7 cellular contexts compared by ENCODE assay signal in genomic region chr4:128646893-128647292, GRCh38.
DNase-seq lines count a peak whose midpoint lies in the region; ATAC-seq, FAIRE-seq and TF ChIP-seq lines count a peak whose summit lies in the region.
"Not testable (repeated sequence)": the region's sequence is repeated elsewhere in the genome, so short reads cannot be mapped to it uniquely, and the experiment has no call there.

No MANE protein-coding gene starts in this region.

- WGBS in GM12878 (ENCODE audit: insufficient coverage, insufficient replicate concordance, low lambda C conversion rate, missing lambda C conversion rate), result 0% methylated on average over 1 of the region's 1 CpG

- H3K79me2 ChIP-seq in GM12878 (ENCODE audit: control insufficient read depth, insufficient read depth, low read length), result not testable (repeated sequence)

- not testable (repeated sequence) for H3K36me3 ChIP-seq in GM12878 (ENCODE audit: control insufficient read depth in 2 of 2, insufficient read depth in 2 of 2, low read length in 1 of 2)

- TF ChIP-seq POLR2A in GM12878 (IDR thresholded peaks at IDR 0.05; ENCODE audit: low read depth, low read length), result not testable (repeated sequence)

- SMC1A ChIA-PET in GM12878 (lab: Charles Lee; ENCODE audit: uncharacterized antibody, unreplicated experiment), result not testable (repeated sequence)

- DNase-seq in GM12878 (ENCODE audit: low read depth, low spot score), result not testable (repeated sequence)

- H3K9me3 ChIP-seq in GM12878 (replicated peaks; ENCODE audit: control insufficient read depth, insufficient read depth, low read length), result not testable (repeated sequence)

- H3K4me1 ChIP-seq in GM12878 (ENCODE audit: control insufficient read depth, insufficient read depth, low read length), result not testable (repeated sequence)

- H3K27me3 ChIP-seq in GM12878 (replicated peaks in 1 of 2; ENCODE audit: control insufficient read depth in 2 of 2, insufficient read depth in 2 of 2, low read length in 1 of 2), result not testable (repeated sequence)

- H3K4me3 ChIP-seq in GM12878, result not testable (repeated sequence)

- TF ChIP-seq EP300 in GM12878 (IDR thresholded peaks at IDR 0.05; ENCODE audit: borderline replicate concordance in 1 of 2, control insufficient read depth in 1 of 2, low read depth in 2 of 2, low read length in 2 of 2), result not testable (repeated sequence)

- TF ChIP-seq CTCF in GM12878 (IDR thresholded peaks at IDR 0.05 in 2 of 3, conservative IDR thresholded peaks at IDR 0.05 in 1 of 3; ENCODE audit: control insufficient read depth in 2 of 3, extremely low read depth in 1 of 3, insufficient read depth in 1 of 3, low read depth in 3 of 3, low read length in 3 of 3), result not testable (repeated sequence)

- in situ Hi-C loops in GM12878 (cut with MboI), result not testable (repeated sequence)

- peak; percentile 61 for ATAC-seq in GM18508 (IDR thresholded peaks at IDR 0.05; ENCODE audit: insufficient read depth, unreplicated experiment)
- ATAC-seq in GM18870 (IDR thresholded peaks at IDR 0.05; ENCODE audit: unreplicated experiment), result peak; percentile 86
- peak; percentile 86 for ATAC-seq in GM19452 (IDR thresholded peaks at IDR 0.05; ENCODE audit: unreplicated experiment)
- ATAC-seq in HG02610 (IDR thresholded peaks at IDR 0.05; ENCODE audit: unreplicated experiment), result peak; percentile 54
- ATAC-seq in HG03135 (IDR thresholded peaks at IDR 0.05; ENCODE audit: unreplicated experiment), result peak; percentile 65
- peak; percentile 61 for ATAC-seq in HG03460 (IDR thresholded peaks at IDR 0.05; ENCODE audit: unreplicated experiment)
- ATAC-seq in GM12878, result peak; percentile 46

- intact Hi-C loops in GM12878 (cut with micrococcal nuclease; ENCODE audit: unreplicated experiment), result not testable (repeated sequence)

- CTCF ChIA-PET in GM12878 (lab: Yijun Ruan, JAX), result not testable (repeated sequence)

- not testable (repeated sequence) for H3K4me2 ChIP-seq in GM12878 (ENCODE audit: control insufficient read depth, insufficient read depth)

- not testable (repeated sequence) for H3K27ac ChIP-seq in GM12878 (ENCODE audit: control insufficient read depth, insufficient read depth)

- TF ChIP-seq RAD21 in GM12878 (IDR thresholded peaks at IDR 0.05; ENCODE audit: insufficient read depth, low read depth, low read length), result not testable (repeated sequence)

- RAD21 ChIA-PET in GM12878 (lab: Charles Lee; ENCODE audit: unreplicated experiment), result not testable (repeated sequence)

- not testable (repeated sequence) for H4K20me1 ChIP-seq in GM12878 (ENCODE audit: control insufficient read depth, insufficient read depth)

- BruUV-seq in GM12878 (replicated peaks; lab: Mats Ljungman, UMichigan), result not testable (repeated sequence)

- POLR2A ChIA-PET in GM12878 (lab: Charles Lee), result not testable (repeated sequence)

- not testable (repeated sequence) for H2AFZ ChIP-seq in GM12878 (ENCODE audit: control insufficient read depth, low read depth, low read length)

- not testable (repeated sequence) for H3K9ac ChIP-seq in GM12878 (ENCODE audit: control insufficient read depth, insufficient read depth, low read length)

- FAIRE-seq in GM12878 (lab: Jason Lieb, UNC), result not testable (repeated sequence)
